Comparison of ENCODE assay signal across 8 cellular contexts in genomic region chr1:32991819-32992488, GRCh38. TPM values are rescaled to one million over a fixed set of nuclear protein-coding genes. Genes with fewer than 3 reads are reported as not detected.
A peak's percentile ranks its signal among the peaks of the same experiment; 100 is the strongest.
DNase-seq lines count a peak whose midpoint lies in the region; ATAC-seq and TF ChIP-seq lines count a peak whose summit lies in the region.

No MANE protein-coding gene starts in this region.

- H3K27ac ChIP-seq in BLaER1, result peak overlapping the region; percentile 77
- peak overlapping the region; percentile 95 for H3K27ac ChIP-seq in Karpas-422 (ENCODE audit: low read length)
- peak overlapping the region; percentile 83 for H3K27ac ChIP-seq in hepatocyte
- no peak overlapping the region for H3K27ac ChIP-seq in SJCRH30

- ATAC-seq in GM19468 (IDR thresholded peaks at IDR 0.05; ENCODE audit: extremely low read depth, unreplicated experiment) (peak; percentile 13), GM18861 (IDR thresholded peaks at IDR 0.05; ENCODE audit: unreplicated experiment) (no peak)

- no peaks in the 10 kb centered on the region for H3K36me3 ChIP-seq in BLaER1
- H3K36me3 ChIP-seq in Karpas-422 (ENCODE audit: insufficient read depth, low read length), result no peaks in the 10 kb centered on the region
- H3K36me3 ChIP-seq in hepatocyte (replicated peaks; ENCODE audit: insufficient read depth, low read depth), result no peaks in the 10 kb centered on the region
- H3K36me3 ChIP-seq in SJCRH30, result no peaks in the 10 kb centered on the region

- H3K4me1 ChIP-seq in BLaER1 (peaks cover 90% of the 10 kb centered on the region), Karpas-422 (ENCODE audit: low read length) (peaks cover 37% of the 10 kb centered on the region), hepatocyte (ENCODE audit: insufficient read depth) (peaks cover 12% of the 10 kb centered on the region), SJCRH30 (peaks cover 25% of the 10 kb centered on the region)

- 84% methylated on average over 8 of the region's 9 CpGs for WGBS in hepatocyte (ENCODE audit: low lambda C conversion rate, missing lambda C conversion rate)

- H3K4me2 ChIP-seq in BLaER1, result peak overlapping the region; percentile 89
- H3K4me2 ChIP-seq in Karpas-422 (ENCODE audit: low read depth, low read length, poor library complexity, severe bottlenecking), result peak overlapping the region; percentile 72
- no peak overlapping the region for H3K4me2 ChIP-seq in hepatocyte

- H3K9ac ChIP-seq in BLaER1 (peak overlapping the region; percentile 57; the same call in 1 of the 2 replicates), Karpas-422 (ENCODE audit: low read length) (peak overlapping the region; percentile 66)

- no peaks in the 10 kb centered on the region for H3K9me3 ChIP-seq in BLaER1
- H3K9me3 ChIP-seq in Karpas-422 (ENCODE audit: low read length), result no peaks in the 10 kb centered on the region
- no peaks in the 10 kb centered on the region for H3K9me3 ChIP-seq in hepatocyte (ENCODE audit: low read depth)
- H3K9me3 ChIP-seq in SJCRH30 (replicated peaks), result no peaks in the 10 kb centered on the region

- no peaks in the 10 kb centered on the region for H3K79me2 ChIP-seq in Karpas-422 (ENCODE audit: low read length)
- no peaks in the 10 kb centered on the region for H3K79me2 ChIP-seq in hepatocyte

- no peak for TF ChIP-seq CTCF in hepatocyte (IDR thresholded peaks at IDR 0.05; ENCODE audit: poor library complexity)

- H3K9me2 ChIP-seq in Karpas-422 (replicated peaks; ENCODE audit: insufficient read depth, low read length), result no peaks in the 10 kb centered on the region
- no peaks in the 10 kb centered on the region for H3K9me2 ChIP-seq in hepatocyte (replicated peaks; ENCODE audit: insufficient read depth)

- DNase-seq in Karpas-422 (no peak), hepatocyte (ENCODE audit: low spot score) (no peak), hepatic stellate cell (ENCODE audit: low spot score) (no peak), SJCRH30 (no peak), SK-N-DZ (ENCODE audit: low spot score) (no peak)

- no peaks in the 10 kb centered on the region for H4K20me1 ChIP-seq in BLaER1
- no peaks in the 10 kb centered on the region for H4K20me1 ChIP-seq in Karpas-422 (ENCODE audit: insufficient read depth, low read depth, low read length)
- H4K20me1 ChIP-seq in hepatocyte (ENCODE audit: insufficient read depth, poor library complexity, severe bottlenecking), result no peaks in the 10 kb centered on the region

- H3K27me3 ChIP-seq in BLaER1 (no peaks in the 10 kb centered on the region), Karpas-422 (ENCODE audit: low read length) (no peaks in the 10 kb centered on the region), hepatocyte (no peaks in the 10 kb centered on the region), SJCRH30 (no peaks in the 10 kb centered on the region)

- H3K4me3 ChIP-seq in BLaER1 (peak overlapping the region; percentile 47), Karpas-422 (ENCODE audit: low read length) (peak overlapping the region; percentile 37; the same call in 1 of the 2 replicates), hepatocyte (no peak overlapping the region), SJCRH30 (no peak overlapping the region)

- H2AFZ ChIP-seq in Karpas-422 (ENCODE audit: low read length) (no peak overlapping the region), hepatocyte (no peak overlapping the region)

RNA-seq across cellular contexts. Expression of gene RNF19B, which starts 27.3 kb away (rescaled TPM):
- 86.1 and 160 TPM in 2 replicates for total RNA-seq in Karpas-422 (2014; rRNA removed; shearing (Covaris generic); ENCODE audit: low replicate concordance)
- total RNA-seq in hepatocyte, result 16.1 and 21.3 TPM in 2 replicates
- polyA plus RNA-seq in hepatocyte, result 11.5 and 15.5 TPM in 2 replicates
- total RNA-seq in SJCRH30 (2014; rRNA removed; shearing (Covaris generic)), result 10.5 and 10.9 TPM in 2 replicates
- 7.3 and 7.5 TPM in 2 replicates for polyA plus RNA-seq in SK-N-DZ (2014; cell fraction: cytosol; rRNA removed)
- 3.3 and 3.9 TPM in 2 replicates for polyA plus RNA-seq in SK-N-DZ (2014; cell fraction: nucleus; rRNA removed)

RNA-seq across cellular contexts. Expression of gene AK2, which starts 44.7 kb away (rescaled TPM):
- total RNA-seq in Karpas-422 (2014; rRNA removed; shearing (Covaris generic); ENCODE audit: low replicate concordance), result 145 and 287 TPM in 2 replicates
- total RNA-seq in hepatocyte, result 120 and 133 TPM in 2 replicates
- 147 TPM in 2 replicates for polyA plus RNA-seq in hepatocyte
- total RNA-seq in SJCRH30 (2014; rRNA removed; shearing (Covaris generic)), result 279 and 283 TPM in 2 replicates
- 231 and 248 TPM in 2 replicates for polyA plus RNA-seq in SK-N-DZ (2014; cell fraction: cytosol; rRNA removed)
- polyA plus RNA-seq in SK-N-DZ (2014; cell fraction: nucleus; rRNA removed), result 239 and 380 TPM in 2 replicates

Comparison
In these comparisons a context has a peak if more than half of its experiments do, and no peak if none do; other contexts are left out.
1. H3K4me3 ChIP-seq: peak in BLaER1 (single experiment) and Karpas-422 (single experiment); none in hepatocyte (single experiment) and SJCRH30 (single experiment).